1 cellular context compared by ENCODE assay signal in the genomic region with DNA sequence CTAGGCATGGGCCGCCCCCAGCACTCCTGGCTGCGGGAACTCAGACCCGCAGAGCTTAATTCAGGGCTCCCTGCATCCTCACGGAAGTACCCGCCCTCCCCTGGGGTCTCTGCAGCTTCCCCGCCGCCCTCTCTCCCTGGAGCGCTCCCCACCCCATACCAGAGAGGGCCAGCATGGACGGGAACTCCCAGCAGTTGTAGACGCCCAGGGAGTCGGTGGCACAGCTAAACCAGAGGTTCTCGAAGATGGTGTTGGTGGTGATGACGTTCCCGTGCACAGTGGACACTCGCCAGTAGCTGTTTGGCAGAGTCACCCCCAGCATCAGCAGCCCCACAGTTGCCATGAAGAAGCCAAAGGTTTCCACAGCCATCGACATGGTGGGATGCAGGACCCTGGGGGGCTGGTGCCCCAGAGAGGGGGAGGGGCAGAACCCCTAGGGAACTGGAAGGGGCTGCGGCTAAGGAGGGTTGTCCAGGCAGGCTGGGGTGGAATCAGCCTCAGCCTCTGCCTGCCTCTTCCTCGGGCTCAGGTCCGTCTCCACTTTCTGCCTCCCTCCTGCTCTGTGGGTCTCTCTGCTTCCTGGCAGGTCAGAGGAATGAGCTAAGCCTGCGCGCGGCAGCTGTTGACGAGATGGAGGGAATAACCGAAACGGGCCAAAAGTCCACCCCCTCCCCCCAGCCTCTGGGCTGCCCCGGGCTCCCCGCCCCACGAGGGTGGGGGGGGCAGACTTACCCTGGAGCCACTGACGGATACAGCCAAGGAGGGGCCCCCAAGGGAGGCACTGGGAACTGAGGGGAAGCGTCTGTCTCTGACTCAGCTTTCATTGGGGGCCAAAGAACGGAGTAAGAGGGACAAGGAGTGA.
TF ChIP-seq lines count a peak whose summit lies in the region.

Gene CLDN15 (minus strand): TSS at position 597 of the 862 bp plus-strand sequence. CDS start 221 bp downstream, at position 376.

TF ChIP-seq in GM12878, 131 proteins besides CTCF, POLR2A, EP300 and RAD21:
- TF ChIP-seq ELK1 (IDR thresholded peaks at IDR 0.05; ENCODE audit: low read depth, low read length), result no peak
- TF ChIP-seq NKRF (conservative IDR thresholded peaks at IDR 0.05), result no peak
- no peak for TF ChIP-seq IKZF2 (IDR thresholded peaks at IDR 0.05)
- no peak for TF ChIP-seq CEBPZ (IDR thresholded peaks at IDR 0.05; ENCODE audit: low read depth, low read length)
- TF ChIP-seq RELA (IDR thresholded peaks at IDR 0.05; ENCODE audit: borderline replicate concordance, partially characterized antibody), result no peak
- TF ChIP-seq ZNF274 (IDR thresholded peaks at IDR 0.05; ENCODE audit: insufficient read depth, insufficient read length), result no peak
- TF ChIP-seq, protein P1, sequence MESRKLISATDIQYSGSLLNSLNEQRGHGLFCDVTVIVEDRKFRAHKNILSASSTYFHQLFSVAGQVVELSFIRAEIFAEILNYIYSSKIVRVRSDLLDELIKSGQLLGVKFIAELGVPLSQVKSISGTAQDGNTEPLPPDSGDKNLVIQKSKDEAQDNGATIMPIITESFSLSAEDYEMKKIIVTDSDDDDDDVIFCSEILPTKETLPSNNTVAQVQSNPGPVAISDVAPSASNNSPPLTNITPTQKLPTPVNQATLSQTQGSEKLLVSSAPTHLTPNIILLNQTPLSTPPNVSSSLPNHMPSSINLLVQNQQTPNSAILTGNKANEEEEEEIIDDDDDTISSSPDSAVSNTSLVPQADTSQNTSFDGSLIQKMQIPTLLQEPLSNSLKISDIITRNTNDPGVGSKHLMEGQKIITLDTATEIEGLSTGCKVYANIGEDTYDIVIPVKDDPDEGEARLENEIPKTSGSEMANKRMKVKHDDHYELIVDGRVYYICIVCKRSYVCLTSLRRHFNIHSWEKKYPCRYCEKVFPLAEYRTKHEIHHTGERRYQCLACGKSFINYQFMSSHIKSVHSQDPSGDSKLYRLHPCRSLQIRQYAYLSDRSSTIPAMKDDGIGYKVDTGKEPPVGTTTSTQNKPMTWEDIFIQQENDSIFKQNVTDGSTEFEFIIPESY (IDR thresholded peaks at IDR 0.05), result no peak
- no peak for TF ChIP-seq MTA3 (IDR thresholded peaks at IDR 0.05; ENCODE audit: borderline replicate concordance, low read length)
- no peak for TF ChIP-seq GABPA (IDR thresholded peaks at IDR 0.05; ENCODE audit: low read depth)
- no peak for TF ChIP-seq NBN (IDR thresholded peaks at IDR 0.05)
- no peak for TF ChIP-seq ASH2L (IDR thresholded peaks at IDR 0.05; ENCODE audit: borderline replicate concordance, low read depth)
- TF ChIP-seq MEF2A (IDR thresholded peaks at IDR 0.05; ENCODE audit: insufficient read depth, low read depth, low read length), result no peak
- no peak for TF ChIP-seq ESRRA (IDR thresholded peaks at IDR 0.05; ENCODE audit: low read length)
- TF ChIP-seq HCFC1 (IDR thresholded peaks at IDR 0.05; ENCODE audit: low read length), result no peak
- TF ChIP-seq BACH1 (IDR thresholded peaks at IDR 0.05; ENCODE audit: borderline replicate concordance), result no peak
- no peak for TF ChIP-seq EED (IDR thresholded peaks at IDR 0.05; ENCODE audit: low read depth)
- TF ChIP-seq MEF2B (IDR thresholded peaks at IDR 0.05; ENCODE audit: partially characterized antibody, poor library complexity, severe bottlenecking), result no peak
- TF ChIP-seq JUNB (IDR thresholded peaks at IDR 0.05), result no peak
